ENCODE assay signal across 1 cellular context in the genomic region with DNA sequence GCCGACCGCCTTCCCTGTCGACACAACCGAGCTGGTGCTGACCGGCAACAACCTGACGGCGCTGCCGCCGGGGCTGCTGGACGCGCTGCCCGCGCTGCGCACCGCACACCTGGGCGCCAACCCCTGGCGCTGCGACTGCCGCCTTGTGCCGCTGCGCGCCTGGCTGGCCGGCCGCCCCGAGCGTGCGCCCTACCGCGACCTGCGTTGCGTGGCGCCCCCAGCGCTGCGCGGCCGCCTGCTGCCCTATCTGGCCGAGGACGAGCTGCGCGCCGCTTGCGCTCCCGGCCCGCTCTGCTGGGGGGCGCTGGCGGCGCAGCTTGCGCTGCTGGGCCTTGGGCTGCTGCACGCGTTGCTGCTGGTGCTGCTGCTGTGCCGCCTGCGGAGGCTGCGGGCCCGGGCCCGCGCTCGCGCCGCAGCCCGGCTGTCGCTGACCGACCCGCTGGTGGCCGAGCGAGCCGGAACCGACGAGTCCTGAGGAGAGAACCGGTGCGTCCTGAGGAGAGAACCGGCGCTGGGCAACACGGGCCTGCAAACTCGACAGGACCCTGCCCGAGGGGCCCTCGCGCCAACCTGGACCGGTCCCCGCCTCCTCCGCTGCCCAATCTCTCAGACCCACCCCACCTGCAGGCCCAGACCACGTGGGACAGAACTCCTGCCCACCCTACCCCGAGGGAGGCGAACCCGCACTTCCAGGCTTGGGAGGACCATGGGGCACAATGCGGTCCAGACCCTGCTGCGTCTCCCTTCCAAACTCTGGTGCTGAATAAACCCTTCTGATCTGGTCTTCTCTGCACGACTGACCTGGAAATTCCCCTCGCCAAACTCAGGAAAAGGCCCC.
TF ChIP-seq lines count a peak whose summit lies in the region.

No MANE protein-coding gene starts in this region.

TF ChIP-seq in GM12878, 131 proteins besides CTCF, POLR2A, EP300 and RAD21 (continued from another document):
- TF ChIP-seq SMAD1 (IDR thresholded peaks at IDR 0.05; ENCODE audit: low read depth, partially characterized antibody) = no peak
- no peak for TF ChIP-seq SUPT20H (IDR thresholded peaks at IDR 0.05; ENCODE audit: borderline replicate concordance, control insufficient read depth, low read depth, low read length)
- no peak for TF ChIP-seq SPI1 (IDR thresholded peaks at IDR 0.05; ENCODE audit: borderline replicate concordance, insufficient read depth, low read depth, low read length)
- TF ChIP-seq BMI1 (IDR thresholded peaks at IDR 0.05; ENCODE audit: borderline replicate concordance) = no peak
- TF ChIP-seq HDAC6 (IDR thresholded peaks at IDR 0.05; ENCODE audit: unreplicated experiment) = peak; percentile 77
- TF ChIP-seq, protein P1, sequence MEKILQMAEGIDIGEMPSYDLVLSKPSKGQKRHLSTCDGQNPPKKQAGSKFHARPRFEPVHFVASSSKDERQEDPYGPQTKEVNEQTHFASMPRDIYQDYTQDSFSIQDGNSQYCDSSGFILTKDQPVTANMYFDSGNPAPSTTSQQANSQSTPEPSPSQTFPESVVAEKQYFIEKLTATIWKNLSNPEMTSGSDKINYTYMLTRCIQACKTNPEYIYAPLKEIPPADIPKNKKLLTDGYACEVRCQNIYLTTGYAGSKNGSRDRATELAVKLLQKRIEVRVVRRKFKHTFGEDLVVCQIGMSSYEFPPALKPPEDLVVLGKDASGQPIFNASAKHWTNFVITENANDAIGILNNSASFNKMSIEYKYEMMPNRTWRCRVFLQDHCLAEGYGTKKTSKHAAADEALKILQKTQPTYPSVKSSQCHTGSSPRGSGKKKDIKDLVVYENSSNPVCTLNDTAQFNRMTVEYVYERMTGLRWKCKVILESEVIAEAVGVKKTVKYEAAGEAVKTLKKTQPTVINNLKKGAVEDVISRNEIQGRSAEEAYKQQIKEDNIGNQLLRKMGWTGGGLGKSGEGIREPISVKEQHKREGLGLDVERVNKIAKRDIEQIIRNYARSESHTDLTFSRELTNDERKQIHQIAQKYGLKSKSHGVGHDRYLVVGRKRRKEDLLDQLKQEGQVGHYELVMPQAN (conservative IDR thresholded peaks at IDR 0.05) = no peak
TF ChIP-seq in GM12878: peak in this region for 1.
